9 cellular contexts compared by ENCODE assay signal in the genomic region with DNA sequence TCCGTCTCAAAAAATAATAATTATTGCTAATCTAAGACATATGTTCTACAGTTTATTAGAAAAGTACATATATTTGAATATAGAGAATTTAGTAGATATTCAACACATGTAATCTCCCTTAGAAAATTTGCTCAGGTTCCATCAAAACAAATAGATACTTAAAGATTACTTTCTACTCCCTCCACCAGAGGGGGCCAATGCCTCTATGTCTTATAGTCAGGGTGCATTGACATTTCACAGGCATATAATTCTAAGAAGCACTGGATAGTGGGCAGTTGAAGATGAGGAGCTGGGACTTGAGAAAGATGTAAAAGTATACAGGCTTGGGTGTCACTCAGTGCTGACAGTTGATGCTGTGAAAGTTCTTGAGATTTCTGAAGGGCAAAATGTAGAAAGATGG.
A peak's percentile ranks its signal among the peaks of the same experiment; 100 is the strongest.
DNase-seq lines count a peak whose midpoint lies in the region; ATAC-seq and TF ChIP-seq lines count a peak whose summit lies in the region.
"Had no signal": no experiment of that assay in that cellular context is flagged by ENCODE, and none has a peak within 500 bp of the region (broad histone marks: within the 10 kb centered on the region; RNA-seq: fewer than 3 reads in every experiment).

No MANE protein-coding gene starts in this region.

- TF ChIP-seq POLR2A in body of pancreas (IDR thresholded peaks at IDR 0.05) (no peak), suprapubic skin (IDR thresholded peaks at IDR 0.05) (no peak)

- no peaks in the 10 kb centered on the region for H3K9me3 ChIP-seq in body of pancreas
- no peaks in the 10 kb centered on the region for H3K9me3 ChIP-seq in suprapubic skin

- no peak for TF ChIP-seq EP300 in suprapubic skin (IDR thresholded peaks at IDR 0.05)

- H3K27ac Mint-ChIP-seq in osteocyte (ENCODE audit: unreplicated experiment) = no peak overlapping the region

- no peaks in the 10 kb centered on the region for H3K36me3 Mint-ChIP-seq in osteocyte (ENCODE audit: unreplicated experiment)

- ATAC-seq in body of pancreas (no peak), HG03135 (IDR thresholded peaks at IDR 0.05; ENCODE audit: unreplicated experiment) (no peak)

- DNase-seq in NCI-H1694 treated with DMSO at 0.1 percent for 48 hours (lab: John Stamatoyannopoulos, UW) = peak; percentile 5
- DNase-seq in NCI-H1694 (lab: John Stamatoyannopoulos, UW) = no peak
- DNase-seq in Kasumi-1 (lab: John Stamatoyannopoulos, UW) = peak; percentile 45 to 57
- peak in 1 of 4 donors; percentile 4 for DNase-seq in body of pancreas
- DNase-seq in osteocyte (ENCODE audit: extremely low spot score, unreplicated experiment) = no peak
- DNase-seq in suprapubic skin (ENCODE audit: low spot score in 2 of 2) = no peak
- DNase-seq in cardiac septum (ENCODE audit: low spot score) = no peak
- DNase-seq: activated CD4-positive, CD25-positive, alpha-beta regulatory T cell had no signal

- H3K9me3 Mint-ChIP-seq in osteocyte (ENCODE audit: unreplicated experiment) = peaks cover 7% of the 10 kb centered on the region

- TF ChIP-seq CTCF in body of pancreas (IDR thresholded peaks at IDR 0.05) (peak in 4 of 7 experiments; percentile 13 to 26 (median 18)), osteocyte (IDR thresholded peaks at IDR 0.05) (peak; percentile 33), suprapubic skin (IDR thresholded peaks at IDR 0.05) (peak in 1 of 2 donors; percentile 6)

- H3K4me1 ChIP-seq in body of pancreas = no peaks in the 10 kb centered on the region
- no peaks in the 10 kb centered on the region for H3K4me1 ChIP-seq in suprapubic skin

- no peaks in the 10 kb centered on the region for H3K27me3 ChIP-seq in body of pancreas
- H3K27me3 ChIP-seq in suprapubic skin = no peaks in the 10 kb centered on the region

- 42 to 44% methylated on average over 1 of the region's 1 CpG for WGBS in body of pancreas, 2 donors
- WGBS in suprapubic skin = 39% methylated on average over 1 of the region's 1 CpG

- intact Hi-C loops in body of pancreas (cut with DNase I) = no loop called here
- intact Hi-C loops in cardiac septum (cut with DNase I) = no loop called here

- H3K36me3 ChIP-seq in body of pancreas (replicated peaks in 1 of 2; ENCODE audit: insufficient read depth in 1 of 2, low read depth in 2 of 2) (no peaks in the 10 kb centered on the region), suprapubic skin (no peaks in the 10 kb centered on the region)

- no peak overlapping the region for H3K4me3 Mint-ChIP-seq in osteocyte (ENCODE audit: unreplicated experiment)

- H3K27ac ChIP-seq in body of pancreas (no peak overlapping the region), suprapubic skin (no peak overlapping the region)

- H3K27me3 Mint-ChIP-seq in osteocyte (ENCODE audit: unreplicated experiment) = no peaks in the 10 kb centered on the region

- H3K4me1 Mint-ChIP-seq in osteocyte (ENCODE audit: unreplicated experiment) = no peaks in the 10 kb centered on the region

- H3K4me3 ChIP-seq in body of pancreas (no peak overlapping the region), suprapubic skin (no peak overlapping the region)

Comparison
In these comparisons a context has a peak if more than half of its experiments do, and no peak if none do; other contexts are left out.
1. DNase-seq: peak in NCI-H1694 treated with DMSO at 0.1 percent for 48 hours (single experiment) and Kasumi-1 (2 of 2); none in NCI-H1694 (single experiment), osteocyte (single experiment), suprapubic skin (0 of 2) and cardiac septum (single experiment).